Comparison of ENCODE assay signal across 23 cellular contexts in the genomic region with DNA sequence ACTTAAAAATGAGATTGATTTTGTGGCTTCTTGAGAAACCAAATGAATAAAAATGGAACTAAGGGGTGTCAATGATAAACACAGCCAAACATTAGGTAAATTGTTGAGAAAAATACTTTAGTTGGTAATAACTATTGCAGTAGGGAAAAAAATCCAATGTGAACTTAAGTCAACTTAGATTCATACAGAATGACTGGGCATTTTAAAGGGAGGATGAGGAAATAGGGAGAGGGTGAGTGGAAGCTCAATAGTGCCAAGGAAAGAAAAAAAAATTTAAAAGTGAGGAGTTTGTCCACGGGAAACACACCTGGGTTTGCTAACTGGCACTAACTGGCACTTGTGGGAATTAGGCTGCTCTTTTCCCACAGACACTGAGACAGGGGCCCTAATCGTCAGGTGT. TPM values are rescaled to one million over a fixed set of nuclear protein-coding genes. Genes with fewer than 3 reads are reported as not detected.
A peak's percentile ranks its signal among the peaks of the same experiment; 100 is the strongest.
DNase-seq lines count a peak whose midpoint lies in the region; ATAC-seq, FAIRE-seq and TF ChIP-seq lines count a peak whose summit lies in the region.
"Had no signal": no experiment of that assay in that cellular context is flagged by ENCODE, and none has a peak within 500 bp of the region (broad histone marks: within the 10 kb centered on the region; RNA-seq: fewer than 3 reads in every experiment).

No MANE protein-coding gene starts in this region.

- no peak overlapping the region for H3K9ac ChIP-seq in K562 (ENCODE audit: insufficient read depth in 1 of 2, low read depth in 2 of 2, low read length in 2 of 2)
- H3K9ac ChIP-seq: BLaER1 had no signal

- H3K9me1 ChIP-seq in K562 (ENCODE audit: control insufficient read depth, insufficient read depth, low read length), result no peaks in the 10 kb centered on the region

- H3K36me3 Mint-ChIP-seq in activated naive CD4-positive, alpha-beta T cell treated with anti-CD3 and anti-CD28 coated beads, Interleukin-2, amount 10 ng/mL, durations not matched to agents 7 days and 5 days, result no peaks in the 10 kb centered on the region
- H3K36me3 Mint-ChIP-seq: CD8-positive, alpha-beta T cell had no signal

- no peaks in the 10 kb centered on the region for H3K9me3 Mint-ChIP-seq in activated naive CD4-positive, alpha-beta T cell treated with anti-CD3 and anti-CD28 coated beads, Interleukin-2, amount 10 ng/mL, durations not matched to agents 7 days and 5 days
- H3K9me3 Mint-ChIP-seq: CD4-positive, alpha-beta T cell had no signal

- no peak for ATAC-seq in K562
- ATAC-seq: CD8-positive, alpha-beta T cell had no signal

- 40% methylated on average over 2 of the region's 2 CpGs for WGBS in K562 (ENCODE audit: insufficient coverage, low coverage, missing lambda C conversion rate)
- WGBS in tibial nerve, 2 donors, result 71 to 73% methylated on average over 2 of the region's 2 CpGs

- no peaks in the 10 kb centered on the region for H3K27me3 Mint-ChIP-seq in activated naive CD4-positive, alpha-beta T cell treated with anti-CD3 and anti-CD28 coated beads, Interleukin-2, amount 10 ng/mL, durations not matched to agents 7 days and 5 days
- H3K27me3 Mint-ChIP-seq: CD4-positive, alpha-beta T cell had no signal

- intact Hi-C loops in K562 (cut with micrococcal nuclease), result no loop called here

- H3K9me3 ChIP-seq in K562 (replicated peaks; ENCODE audit: control insufficient read depth, insufficient read depth, low read depth, low read length) (no peaks in the 10 kb centered on the region), tibial nerve (peaks cover 0 to 8% (median 0%) of the 10 kb centered on the region in 4 donors)
- H3K9me3 ChIP-seq: BE2C, BLaER1, Caco-2 had no signal

- POLR2A ChIA-PET in K562 (lab: Yijun Ruan, JAX), result interaction anchor here (0.5 kb wide), 1 partner anchor 280 kb away, joined by 3 read pairs; no protein-coding TSS in a partner anchor

- no peak overlapping the region for H3K4me3 ChIP-seq in LNCaP clone FGC (ENCODE audit: low read depth, low read length)
- no peak overlapping the region for H3K4me3 ChIP-seq in K562
- no peak overlapping the region for H3K4me3 ChIP-seq in tibial nerve
- H3K4me3 ChIP-seq: BLaER1 had no signal

- no TSS peak for BruUV-seq in K562 (replicated peaks; lab: Mats Ljungman, UMichigan)

- in situ Hi-C loops in K562 (cut with MboI), result no loop called here

- no peak for TF ChIP-seq CTCF in C4-2B (conservative IDR thresholded peaks at IDR 0.05)
- TF ChIP-seq CTCF in LNCaP clone FGC (IDR thresholded peaks at IDR 0.05; ENCODE audit: control insufficient read depth, extremely low read depth, insufficient read depth), result no peak
- TF ChIP-seq CTCF in K562 (IDR thresholded peaks at IDR 0.05 in 2 of 3, conservative IDR thresholded peaks at IDR 0.05 in 1 of 3; ENCODE audit: insufficient read depth in 2 of 3, low read depth in 1 of 3, low read length in 3 of 3), result no peak
- TF ChIP-seq CTCF in tibial nerve (IDR thresholded peaks at IDR 0.05), result no peak

- no peak for FAIRE-seq in K562 (lab: Jason Lieb, UNC)
- FAIRE-seq: A204.1, D721Med, G401.6, GM12891, GM19239 had no signal

- H3K27me3 ChIP-seq in K562 (ENCODE audit: control insufficient read depth in 2 of 2, insufficient read depth in 2 of 2, low read length in 2 of 2), result no peaks in the 10 kb centered on the region
- no peaks in the 10 kb centered on the region for H3K27me3 ChIP-seq in tibial nerve
- H3K27me3 ChIP-seq: BE2C, BLaER1 had no signal

- H3K4me1 Mint-ChIP-seq in activated naive CD4-positive, alpha-beta T cell treated with anti-CD3 and anti-CD28 coated beads, Interleukin-2, amount 10 ng/mL, durations not matched to agents 7 days and 5 days, result no peaks in the 10 kb centered on the region

- DNase-seq in LNCaP clone FGC (ENCODE audit: low read depth) (peak; percentile 8), K562 (ENCODE audit: extremely low read depth in 1 of 4, low spot score in 3 of 4) (no peak), tibial nerve (ENCODE audit: low spot score in 2 of 2) (no peak)
- no peak for DNase-seq in activated naive CD4-positive, alpha-beta T cell treated with anti-CD3 and anti-CD28 coated beads, Interleukin-2, amount 10 ng/mL, durations not matched to agents 7 days and 5 days
- DNase-seq: 8988T; ACHN; BE2C; C1 segment of cervical spinal cord; Caco-2; Calu3; CD4-positive, alpha-beta T cell; CD8-positive, alpha-beta T cell; DMS79 treated with DMSO at 0.1 percent for 48 hours; GF-D8 had no signal

- no peak for TF ChIP-seq RAD21 in K562 (CRISPR knock-in tag; conservative IDR thresholded peaks at IDR 0.05 in 1 of 2, IDR thresholded peaks at IDR 0.05 in 1 of 2)

- H2AFZ ChIP-seq in K562 (ENCODE audit: low read depth, low read length), result peak overlapping the region; percentile 26; the same call in 1 of the 2 replicates

- no peaks in the 10 kb centered on the region for H3K4me1 ChIP-seq in K562 (replicated peaks in 1 of 2; ENCODE audit: control insufficient read depth in 2 of 2, insufficient read depth in 2 of 2, low read length in 2 of 2)
- no peaks in the 10 kb centered on the region for H3K4me1 ChIP-seq in tibial nerve
- H3K4me1 ChIP-seq: BE2C, BLaER1, Caco-2 had no signal

- CTCF ChIA-PET in K562 (lab: Yijun Ruan, JAX; ENCODE audit: low intra/inter-chr PET ratio), result no interaction called here
- CTCF ChIA-PET in activated naive CD4-positive, alpha-beta T cell treated with anti-CD3 and anti-CD28 coated beads, Interleukin-2, amount 10 ng/mL, durations not matched to agents 7 days and 5 days (lab: Charles Lee), result no interaction called here

- no peak overlapping the region for H3K27ac Mint-ChIP-seq in activated naive CD4-positive, alpha-beta T cell treated with anti-CD3 and anti-CD28 coated beads, Interleukin-2, amount 10 ng/mL, durations not matched to agents 7 days and 5 days
- H3K27ac Mint-ChIP-seq: CD4-positive, alpha-beta T cell; CD8-positive, alpha-beta T cell had no signal

- H3K27ac ChIP-seq in C4-2B (peak overlapping the region; percentile 31; the same call in 1 of the 2 replicates), K562 (ENCODE audit: extremely low read depth, low read depth, low read length) (no peak overlapping the region), tibial nerve (no peak overlapping the region)
- H3K27ac ChIP-seq: BLaER1 had no signal

- H3K4me2 ChIP-seq in K562 (ENCODE audit: insufficient read depth, low read length), result no peak overlapping the region
- H3K4me2 ChIP-seq: BLaER1 had no signal

- no peaks in the 10 kb centered on the region for H3K79me2 ChIP-seq in K562 (ENCODE audit: control insufficient read depth, insufficient read depth, low read length)

- no peak overlapping the region for H3K4me3 Mint-ChIP-seq in activated naive CD4-positive, alpha-beta T cell treated with anti-CD3 and anti-CD28 coated beads, Interleukin-2, amount 10 ng/mL, durations not matched to agents 7 days and 5 days
- H3K4me3 Mint-ChIP-seq: CD4-positive, alpha-beta T cell; CD8-positive, alpha-beta T cell had no signal

- no peak for TF ChIP-seq EP300 in K562 (IDR thresholded peaks at IDR 0.05; ENCODE audit: low read length)
- no peak for TF ChIP-seq EP300 in tibial nerve (IDR thresholded peaks at IDR 0.05)

- H3K36me3 ChIP-seq in K562 (ENCODE audit: control insufficient read depth, insufficient read depth, low read length) (no peaks in the 10 kb centered on the region), tibial nerve (no peaks in the 10 kb centered on the region)
- H3K36me3 ChIP-seq: BE2C, BLaER1 had no signal

- H4K20me1 ChIP-seq in K562 (replicated peaks; ENCODE audit: control insufficient read depth, insufficient read depth, low read length), result no peaks in the 10 kb centered on the region
- H4K20me1 ChIP-seq: BLaER1 had no signal

- TF ChIP-seq POLR2A in K562 (conservative IDR thresholded peaks at IDR 0.05) (no peak), tibial nerve (IDR thresholded peaks at IDR 0.05) (no peak)

TF ChIP-seq in K562, 482 proteins besides CTCF, POLR2A, EP300 and RAD21 (continues in another document):
- TF ChIP-seq ZNF140 (CRISPR knock-in tag; IDR thresholded peaks at IDR 0.05), result no peak
- peak; percentile 59 for TF ChIP-seq ZNF316 (IDR thresholded peaks at IDR 0.05)
- TF ChIP-seq FOXJ2 (tag; IDR thresholded peaks at IDR 0.05), result no peak
- no peak for TF ChIP-seq ZNF766 (CRISPR knock-in tag; conservative IDR thresholded peaks at IDR 0.05)

RNA-seq across cellular contexts. Expression of a gene that starts 26.2 kb away (rescaled TPM):
- not detected in 2 replicates for total RNA-seq in K562 (2011; cell fraction: chromatin; rRNA removed; ENCODE audit: low replicate concordance)
- total RNA-seq in K562 (2011; cell fraction: nucleolus; rRNA removed), result not detected in 2 replicates
- not detected in 2 replicates for total RNA-seq in K562 (2011; cell fraction: nucleoplasm; rRNA removed)
- total RNA-seq in K562 (2014; rRNA removed) (not detected in 2 replicates), K562 (2014; rRNA removed; fragmentation: Illumina TruSeq; extraction: Trizol) (not detected in 2 replicates), K562 (2015; rRNA removed; fragmentation: Illumina TruSeq; extraction: Trizol) (not detected in 2 replicates), K562 (2021) (not detected in 2 replicates), tibial nerve (not detected)
- polyA plus RNA-seq in K562 (2011; rRNA removed) (not detected in 2 replicates), K562 (2014; fragmentation: Illumina TruSeq; extraction: Trizol) (not detected in 2 replicates), K562 (2014; fragmentation: Nextera tagmentation; extraction: Ambion mirVana) (not detected), K562 (2014; rRNA removed) (not detected in 2 replicates)
- polyA plus RNA-seq in K562 (2011; cell fraction: cytosol; rRNA removed), result not detected in 2 replicates
- polyA plus RNA-seq in K562 (2011; cell fraction: nucleus; rRNA removed), result not detected in 2 replicates
- polyA plus RNA-seq in K562 (2012), result not detected in 2 replicates
- 0.12 TPM in 1 of 2 replicates, not detected in the other for polyA minus RNA-seq in K562 (2011; rRNA and poly(A)+ RNA removed)
- not detected in 2 replicates for polyA minus RNA-seq in K562 (2011; cell fraction: cytosol; rRNA and poly(A)+ RNA removed)
- not detected in 2 replicates for polyA minus RNA-seq in K562 (2011; cell fraction: nucleus; rRNA and poly(A)+ RNA removed)
- total RNA-seq: A673; Caco-2; Calu3; CD4-positive, alpha-beta T cell; CD8-positive, alpha-beta T cell had no signal
- polyA plus RNA-seq: AG04450 had no signal

RNA-seq across cellular contexts. Expression of a gene that starts 53.1 kb away (rescaled TPM):
- not detected in 2 replicates for total RNA-seq in K562 (2011; cell fraction: chromatin; rRNA removed; ENCODE audit: low replicate concordance)
- not detected in 2 replicates for total RNA-seq in K562 (2011; cell fraction: nucleolus; rRNA removed)
- not detected in 2 replicates for total RNA-seq in K562 (2011; cell fraction: nucleoplasm; rRNA removed)
- total RNA-seq in K562 (2014; rRNA removed) (not detected in 2 replicates), K562 (2014; rRNA removed; fragmentation: Illumina TruSeq; extraction: Trizol) (not detected in 2 replicates), K562 (2015; rRNA removed; fragmentation: Illumina TruSeq; extraction: Trizol) (not detected in 2 replicates), K562 (2021) (not detected in 2 replicates), tibial nerve (not detected)
- polyA plus RNA-seq in K562 (2011; rRNA removed) (not detected in 2 replicates), K562 (2014; fragmentation: Illumina TruSeq; extraction: Trizol) (not detected in 2 replicates), K562 (2014; fragmentation: Nextera tagmentation; extraction: Ambion mirVana) (not detected), K562 (2014; rRNA removed) (not detected in 2 replicates)
- polyA plus RNA-seq in K562 (2011; cell fraction: cytosol; rRNA removed), result not detected in 2 replicates
- polyA plus RNA-seq in K562 (2011; cell fraction: nucleus; rRNA removed), result not detected in 2 replicates
- not detected in 2 replicates for polyA plus RNA-seq in K562 (2012)
- not detected in 2 replicates for polyA minus RNA-seq in K562 (2011; rRNA and poly(A)+ RNA removed)
- not detected in 2 replicates for polyA minus RNA-seq in K562 (2011; cell fraction: cytosol; rRNA and poly(A)+ RNA removed)
- not detected in 2 replicates for polyA minus RNA-seq in K562 (2011; cell fraction: nucleus; rRNA and poly(A)+ RNA removed)
- total RNA-seq: A673; Caco-2; Calu3; CD4-positive, alpha-beta T cell; CD8-positive, alpha-beta T cell had no signal
- polyA plus RNA-seq: AG04450 had no signal
